ENCODE assay signal across 9 cellular contexts in the genomic region with DNA sequence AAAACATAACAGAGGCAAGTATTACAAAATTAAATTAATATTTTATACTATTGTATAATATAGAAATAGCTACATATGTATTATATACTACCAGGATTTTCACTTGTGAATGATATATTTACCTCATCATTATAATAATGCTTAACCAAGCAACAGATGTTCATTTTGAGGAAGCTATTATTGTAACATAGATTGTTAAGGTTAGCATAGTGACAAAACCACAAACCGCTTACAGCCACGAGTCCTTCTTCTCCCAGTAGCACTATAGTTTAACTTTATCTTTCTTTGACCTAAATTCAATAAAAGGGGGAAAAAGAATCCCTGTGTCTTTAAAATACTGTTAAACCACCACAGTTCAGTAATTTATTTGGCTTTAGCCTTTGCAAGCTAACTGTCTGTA.
A peak's percentile ranks its signal among the peaks of the same experiment; 100 is the strongest.
DNase-seq lines count a peak whose midpoint lies in the region; ATAC-seq and TF ChIP-seq lines count a peak whose summit lies in the region.
"Had no signal": no experiment of that assay in that cellular context is flagged by ENCODE, and none has a peak within 500 bp of the region (broad histone marks: within the 10 kb centered on the region; RNA-seq: fewer than 3 reads in every experiment).

No MANE protein-coding gene starts in this region.

- in situ Hi-C loops in gastrocnemius medialis (cut with MboI; ENCODE audit: low sequenced_read_pairs in 4 of 4) (no loop called here), G401 (cut with HindIII; ENCODE audit: low sequenced_read_pairs) (no loop called here)

- H3K9ac ChIP-seq in MM.1S (ENCODE audit: low read length): peak overlapping the region; percentile 61

- H3K36me3 ChIP-seq in MM.1S (replicated peaks; ENCODE audit: insufficient read depth, low read length) (no peaks in the 10 kb centered on the region), gastrocnemius medialis (no peaks in the 10 kb centered on the region)

- H2AFZ ChIP-seq in MM.1S (ENCODE audit: low read length): peak overlapping the region; percentile 55

- H4K20me1 ChIP-seq in MM.1S (ENCODE audit: insufficient read depth, low read length): no peaks in the 10 kb centered on the region

- DNase-seq in MM.1S (peak; percentile 92), memory B cell (ENCODE audit: low spot score in 2 of 2) (no peak), gastrocnemius medialis (no peak), DMS114 treated with DMSO at 0.1 percent for 48 hours (lab: John Stamatoyannopoulos, UW; ENCODE audit: unreplicated experiment) (no peak), G401 (ENCODE audit: low spot score) (no peak)
- no peak for DNase-seq in stimulated activated naive CD4-positive, alpha-beta T cell treated with Interleukin-2 at 50 U/mL for 16 hours (lab: John Stamatoyannopoulos, UW)
- DNase-seq: NCI-H510A had no signal

- H3K4me2 ChIP-seq in MM.1S (ENCODE audit: low read depth, low read length): peak overlapping the region; percentile 90

- no peak overlapping the region for H3K27ac Mint-ChIP-seq in memory B cell

- intact Hi-C loops in gastrocnemius medialis (cut with DNase I; ENCODE audit: low total_unique reads): no loop called here

- ATAC-seq in GM18909 (IDR thresholded peaks at IDR 0.05; ENCODE audit: poor library complexity, unreplicated experiment): peak; percentile 99
- peak; percentile 96 for ATAC-seq in HG02798 (IDR thresholded peaks at IDR 0.05; ENCODE audit: poor library complexity, unreplicated experiment)
- ATAC-seq in memory B cell (ENCODE audit: low read depth): peak; percentile 84
- no peak for ATAC-seq in gastrocnemius medialis

- H3K4me3 ChIP-seq in MM.1S (ENCODE audit: low read length) (peak overlapping the region; percentile 41), gastrocnemius medialis (no peak overlapping the region)

- no peak for TF ChIP-seq POLR2A in gastrocnemius medialis (IDR thresholded peaks at IDR 0.05)

- peaks cover 3% of the 10 kb centered on the region for H3K27me3 Mint-ChIP-seq in memory B cell

- H3K9me2 ChIP-seq in MM.1S (replicated peaks; ENCODE audit: insufficient read depth, low read length): no peaks in the 10 kb centered on the region

- H3F3A ChIP-seq in MM.1S (ENCODE audit: insufficient read depth, low read length): peaks cover 16% of the 10 kb centered on the region

- no peaks in the 10 kb centered on the region for H3K36me3 Mint-ChIP-seq in memory B cell

- H3K27ac ChIP-seq in MM.1S (ENCODE audit: low read length): peak overlapping the region; percentile 94
- H3K27ac ChIP-seq in gastrocnemius medialis: no peak overlapping the region

- no peaks in the 10 kb centered on the region for H3K79me2 ChIP-seq in MM.1S (ENCODE audit: low read length)

- peaks cover 2% of the 10 kb centered on the region for H3K4me1 Mint-ChIP-seq in memory B cell

- no peaks in the 10 kb centered on the region for H3K27me3 ChIP-seq in MM.1S (replicated peaks; ENCODE audit: insufficient read depth, low read length)
- H3K27me3 ChIP-seq in gastrocnemius medialis: no peaks in the 10 kb centered on the region

- TF ChIP-seq CTCF in MM.1S (IDR thresholded peaks at IDR 0.05; ENCODE audit: low read length) (no peak), gastrocnemius medialis (IDR thresholded peaks at IDR 0.05 in 4 of 5, conservative IDR thresholded peaks at IDR 0.05 in 1 of 5) (no peak)

- no peaks in the 10 kb centered on the region for H3K9me3 ChIP-seq in MM.1S (replicated peaks; ENCODE audit: insufficient read depth, low read length)
- H3K9me3 ChIP-seq in gastrocnemius medialis: no peaks in the 10 kb centered on the region

- no peaks in the 10 kb centered on the region for H3K9me3 Mint-ChIP-seq in memory B cell

- H3K4me3 Mint-ChIP-seq in memory B cell: no peak overlapping the region

- H3K4me1 ChIP-seq in MM.1S (ENCODE audit: low read length): peaks cover 26% of the 10 kb centered on the region
- H3K4me1 ChIP-seq in gastrocnemius medialis: no peaks in the 10 kb centered on the region

Comparison
In these comparisons a context has a peak if more than half of its experiments do, and no peak if none do; other contexts are left out.
1. ATAC-seq: peak in GM18909 (single experiment), HG02798 (single experiment) and memory B cell (single experiment); none in gastrocnemius medialis (0 of 2).